In genomic region chr17:42467889-42468288, GRCh38 we compare ENCODE assay signal across 1 cellular context.
TF ChIP-seq lines count a peak whose summit lies in the region.

No MANE protein-coding gene starts in this region.

TF ChIP-seq in HepG2, 621 proteins besides CTCF, POLR2A, EP300 and RAD21 (continues in another document):
- TF ChIP-seq ZNF891 (CRISPR knock-in tag; IDR thresholded peaks at IDR 0.05) (no peak), HNF1B (CRISPR knock-in tag; IDR thresholded peaks at IDR 0.05) (no peak), PAXIP1 (CRISPR knock-in tag; conservative IDR thresholded peaks at IDR 0.05) (0 out of 2 replicates have a peak, but pooled peaks have one; percentile 20), ZNF430 (CRISPR knock-in tag; IDR thresholded peaks at IDR 0.05) (no peak), SOX13 (IDR thresholded peaks at IDR 0.05) (no peak), SOX13 (CRISPR knock-in tag; conservative IDR thresholded peaks at IDR 0.05 in 1 of 2, IDR thresholded peaks at IDR 0.05 in 1 of 2) (peak in 1 of 2 experiments; percentile 28; a peak in 1 of 4 replicates), RAD51 (IDR thresholded peaks at IDR 0.05; ENCODE audit: borderline replicate concordance) (no peak), FOXA1 (IDR thresholded peaks at IDR 0.05) (no peak), FOXA1 (CRISPR knock-in tag; IDR thresholded peaks at IDR 0.05) (0 out of 2 replicates have a peak, but pooled peaks have one; percentile 26), FOSL1 (CRISPR knock-in tag; IDR thresholded peaks at IDR 0.05; ENCODE audit: borderline replicate concordance) (no peak), AGO1 (IDR thresholded peaks at IDR 0.05; ENCODE audit: low read depth, low read length, poor library complexity, severe bottlenecking) (no peak), DNMT3B (CRISPR knock-in tag; conservative IDR thresholded peaks at IDR 0.05) (no peak), BATF2 (CRISPR knock-in tag; IDR thresholded peaks at IDR 0.05) (no peak), ASH2L (IDR thresholded peaks at IDR 0.05; ENCODE audit: insufficient read length, low read depth, low read length) (no peak), TFAP4 (IDR thresholded peaks at IDR 0.05; ENCODE audit: borderline replicate concordance, low read depth) (no peak), SAP130 (CRISPR knock-in tag; IDR thresholded peaks at IDR 0.05; ENCODE audit: low read depth) (0 out of 2 replicates have a peak, but pooled peaks have one; percentile 25), TSC22D2 (CRISPR knock-in tag; IDR thresholded peaks at IDR 0.05; ENCODE audit: borderline replicate concordance) (no peak), ZNF33A (CRISPR knock-in tag; IDR thresholded peaks at IDR 0.05; ENCODE audit: borderline replicate concordance) (no peak), ZFP41 (CRISPR knock-in tag; IDR thresholded peaks at IDR 0.05; ENCODE audit: borderline replicate concordance) (no peak), ZNF605 (CRISPR knock-in tag; IDR thresholded peaks at IDR 0.05) (no peak), RELA (CRISPR knock-in tag; IDR thresholded peaks at IDR 0.05) (no peak), HMGA1 (CRISPR knock-in tag; conservative IDR thresholded peaks at IDR 0.05) (no peak), MAFK (conservative IDR thresholded peaks at IDR 0.05 in 1 of 2, IDR thresholded peaks at IDR 0.05 in 1 of 2; ENCODE audit: low read length in 2 of 2) (no peak), ZNF367 (CRISPR knock-in tag; IDR thresholded peaks at IDR 0.05; ENCODE audit: borderline replicate concordance) (no peak), ATF4 (CRISPR knock-in tag; IDR thresholded peaks at IDR 0.05) (no peak), ZNF576 (CRISPR knock-in tag; IDR thresholded peaks at IDR 0.05) (no peak), KMT2B (CRISPR knock-in tag; IDR thresholded peaks at IDR 0.05) (no peak), ZBTB10 (CRISPR knock-in tag; IDR thresholded peaks at IDR 0.05; ENCODE audit: borderline replicate concordance) (no peak), FOXA3 (CRISPR knock-in tag; IDR thresholded peaks at IDR 0.05) (peak; percentile 19; the same call in 1 of the 2 replicates), TP53 (CRISPR knock-in tag; conservative IDR thresholded peaks at IDR 0.05) (no peak), ZNF543 (CRISPR knock-in tag; IDR thresholded peaks at IDR 0.05) (no peak), RBAK (CRISPR knock-in tag; IDR thresholded peaks at IDR 0.05) (no peak), SMAD3 (CRISPR knock-in tag; IDR thresholded peaks at IDR 0.05) (no peak), ZNF280D (CRISPR knock-in tag; IDR thresholded peaks at IDR 0.05) (no peak), ZNF180 (CRISPR knock-in tag; IDR thresholded peaks at IDR 0.05; ENCODE audit: borderline replicate concordance, low read depth) (no peak), THAP11 (CRISPR knock-in tag; IDR thresholded peaks at IDR 0.05) (no peak), MLXIP (CRISPR knock-in tag; IDR thresholded peaks at IDR 0.05; ENCODE audit: borderline replicate concordance) (no peak), BCL6 (CRISPR knock-in tag; IDR thresholded peaks at IDR 0.05) (0 out of 2 replicates have a peak, but pooled peaks have one; percentile 17), TOE1 (CRISPR knock-in tag; IDR thresholded peaks at IDR 0.05) (no peak), REST (IDR thresholded peaks at IDR 0.05; ENCODE audit: borderline replicate concordance in 1 of 2, low read depth in 1 of 2, low read length in 2 of 2) (no peak), PCBP1 (IDR thresholded peaks at IDR 0.05; ENCODE audit: borderline replicate concordance, low read depth, low read length) (no peak), ZNF589 (CRISPR knock-in tag; conservative IDR thresholded peaks at IDR 0.05) (no peak), MED8 (CRISPR knock-in tag; IDR thresholded peaks at IDR 0.05; ENCODE audit: insufficient replicate concordance) (no peak)
